Comparison of ENCODE assay signal across 1 cellular context in the genomic region with DNA sequence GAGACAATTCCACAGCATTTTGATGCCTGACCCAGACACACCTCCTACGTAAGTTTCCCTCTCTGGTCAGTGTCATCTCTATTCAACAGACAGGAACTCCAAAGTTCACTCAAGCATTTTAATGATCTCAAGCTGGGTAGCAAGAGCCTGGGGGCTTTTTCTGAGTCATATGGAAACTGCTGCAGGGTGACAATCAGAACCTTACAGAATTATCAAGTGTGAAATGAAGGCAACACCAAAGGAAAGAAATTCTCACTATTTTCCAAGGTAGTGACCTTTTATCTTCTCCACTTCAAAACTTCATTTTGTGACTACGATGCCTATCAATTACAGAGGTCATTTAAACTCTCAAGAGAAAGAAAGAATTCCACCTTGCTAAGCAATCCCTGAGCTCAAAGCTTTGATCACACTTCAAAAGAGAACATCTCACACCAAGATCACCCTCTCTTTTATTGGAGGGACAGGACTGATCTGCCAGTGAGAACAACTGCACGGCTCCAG.
TF ChIP-seq lines count a peak whose summit lies in the region.

No MANE protein-coding gene starts in this region.

TF ChIP-seq in GM12878, 131 proteins besides CTCF, POLR2A, EP300 and RAD21 (continued from another document):
- TF ChIP-seq, protein P1, sequence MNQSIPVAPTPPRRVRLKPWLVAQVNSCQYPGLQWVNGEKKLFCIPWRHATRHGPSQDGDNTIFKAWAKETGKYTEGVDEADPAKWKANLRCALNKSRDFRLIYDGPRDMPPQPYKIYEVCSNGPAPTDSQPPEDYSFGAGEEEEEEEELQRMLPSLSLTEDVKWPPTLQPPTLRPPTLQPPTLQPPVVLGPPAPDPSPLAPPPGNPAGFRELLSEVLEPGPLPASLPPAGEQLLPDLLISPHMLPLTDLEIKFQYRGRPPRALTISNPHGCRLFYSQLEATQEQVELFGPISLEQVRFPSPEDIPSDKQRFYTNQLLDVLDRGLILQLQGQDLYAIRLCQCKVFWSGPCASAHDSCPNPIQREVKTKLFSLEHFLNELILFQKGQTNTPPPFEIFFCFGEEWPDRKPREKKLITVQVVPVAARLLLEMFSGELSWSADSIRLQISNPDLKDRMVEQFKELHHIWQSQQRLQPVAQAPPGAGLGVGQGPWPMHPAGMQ (IDR thresholded peaks at IDR 0.05; ENCODE audit: borderline replicate concordance) = no peak
- TF ChIP-seq, protein P2, sequence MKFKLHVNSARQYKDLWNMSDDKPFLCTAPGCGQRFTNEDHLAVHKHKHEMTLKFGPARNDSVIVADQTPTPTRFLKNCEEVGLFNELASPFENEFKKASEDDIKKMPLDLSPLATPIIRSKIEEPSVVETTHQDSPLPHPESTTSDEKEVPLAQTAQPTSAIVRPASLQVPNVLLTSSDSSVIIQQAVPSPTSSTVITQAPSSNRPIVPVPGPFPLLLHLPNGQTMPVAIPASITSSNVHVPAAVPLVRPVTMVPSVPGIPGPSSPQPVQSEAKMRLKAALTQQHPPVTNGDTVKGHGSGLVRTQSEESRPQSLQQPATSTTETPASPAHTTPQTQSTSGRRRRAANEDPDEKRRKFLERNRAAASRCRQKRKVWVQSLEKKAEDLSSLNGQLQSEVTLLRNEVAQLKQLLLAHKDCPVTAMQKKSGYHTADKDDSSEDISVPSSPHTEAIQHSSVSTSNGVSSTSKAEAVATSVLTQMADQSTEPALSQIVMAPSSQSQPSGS (IDR thresholded peaks at IDR 0.05; ENCODE audit: low read length) = peak; percentile 88
- TF ChIP-seq ATF7 (IDR thresholded peaks at IDR 0.05; ENCODE audit: low read depth) (peak; percentile 86), JUNB (IDR thresholded peaks at IDR 0.05) (peak; percentile 98), PAX5 (IDR thresholded peaks at IDR 0.05; ENCODE audit: borderline replicate concordance, low read depth, low read length) (peak; percentile 86), MTA3 (IDR thresholded peaks at IDR 0.05; ENCODE audit: borderline replicate concordance, low read length) (peak; percentile 90), ZZZ3 (IDR thresholded peaks at IDR 0.05; ENCODE audit: control insufficient read depth, insufficient read length, low read depth) (no peak), NFIC (IDR thresholded peaks at IDR 0.05; ENCODE audit: low read depth, low read length) (peak; percentile 92), CBX5 (IDR thresholded peaks at IDR 0.05; ENCODE audit: low read depth) (peak; percentile 81; the same call in 1 of the 2 replicates), MXI1 (IDR thresholded peaks at IDR 0.05; ENCODE audit: low read depth, low read length) (peak; percentile 69), PML (IDR thresholded peaks at IDR 0.05; ENCODE audit: low read length) (0 out of 2 replicates have a peak, but pooled peaks have one; percentile 61), PAX8 (IDR thresholded peaks at IDR 0.05) (no peak), GATAD2B (conservative IDR thresholded peaks at IDR 0.05; ENCODE audit: low read depth) (peak; percentile 89), CREM (IDR thresholded peaks at IDR 0.05; ENCODE audit: low read depth) (peak; percentile 80), SPI1 (IDR thresholded peaks at IDR 0.05; ENCODE audit: borderline replicate concordance, insufficient read depth, low read depth, low read length) (peak; percentile 68; the same call in 1 of the 2 replicates), ZNF217 (IDR thresholded peaks at IDR 0.05) (peak; percentile 97), BACH1 (IDR thresholded peaks at IDR 0.05; ENCODE audit: borderline replicate concordance) (peak; percentile 92; the same call in 1 of the 2 replicates), NR2F1 (conservative IDR thresholded peaks at IDR 0.05) (peak; percentile 93), TCF12 (IDR thresholded peaks at IDR 0.05; ENCODE audit: low read depth, low read length) (peak; percentile 62; the same call in 1 of the 2 replicates), TBL1XR1 (IDR thresholded peaks at IDR 0.05; ENCODE audit: low read depth, low read length) (peak; percentile 73; the same call in 1 of the 2 replicates), POU2F2 (IDR thresholded peaks at IDR 0.05; ENCODE audit: borderline replicate concordance, low read depth, low read length) (peak; percentile 81; the same call in 1 of the 3 replicates), ZBED1 (IDR thresholded peaks at IDR 0.05; ENCODE audit: borderline replicate concordance) (peak; percentile 65; the same call in 1 of the 2 replicates), YBX1 (IDR thresholded peaks at IDR 0.05) (no peak), MEF2B (IDR thresholded peaks at IDR 0.05; ENCODE audit: partially characterized antibody, poor library complexity, severe bottlenecking) (peak; percentile 69), KLF5 (IDR thresholded peaks at IDR 0.05; ENCODE audit: partially characterized antibody) (no peak), IKZF2 (IDR thresholded peaks at IDR 0.05) (peak; percentile 98 to 99), NBN (IDR thresholded peaks at IDR 0.05) (peak; percentile 47; the same call in 1 of the 2 replicates), EED (IDR thresholded peaks at IDR 0.05; ENCODE audit: low read depth) (peak; percentile 88), RCOR1 (conservative IDR thresholded peaks at IDR 0.05; ENCODE audit: low read depth, low read length) (peak; percentile 86; the same call in 1 of the 2 replicates), SIN3A (IDR thresholded peaks at IDR 0.05; ENCODE audit: low read depth, low read length) (no peak), RAD51 (IDR thresholded peaks at IDR 0.05) (0 out of 2 replicates have a peak, but pooled peaks have one; percentile 7), EGR1 (IDR thresholded peaks at IDR 0.05; ENCODE audit: borderline replicate concordance in 1 of 2, low read depth in 2 of 2, low read length in 2 of 2) (no peak), ETV6 (conservative IDR thresholded peaks at IDR 0.05 in 1 of 2, IDR thresholded peaks at IDR 0.05 in 1 of 2; ENCODE audit: borderline replicate concordance in 1 of 2, low read depth in 1 of 2) (peak in 1 of 2 experiments; percentile 55; a peak in 1 of 4 replicates), FOXM1 (IDR thresholded peaks at IDR 0.05; ENCODE audit: low read depth, low read length) (peak; percentile 91), IKZF1 (conservative IDR thresholded peaks at IDR 0.05) (peak; percentile 99), CHD2 (IDR thresholded peaks at IDR 0.05; ENCODE audit: borderline replicate concordance, low read depth, low read length) (peak; percentile 49; the same call in 1 of the 2 replicates), RUNX3 (IDR thresholded peaks at IDR 0.05; ENCODE audit: low read length) (peak; percentile 79), BCL11A (IDR thresholded peaks at IDR 0.05; ENCODE audit: low read depth, low read length) (peak; percentile 98), TCF7 (IDR thresholded peaks at IDR 0.05; ENCODE audit: borderline replicate concordance) (peak; percentile 59; the same call in 1 of the 2 replicates), GABPA (IDR thresholded peaks at IDR 0.05; ENCODE audit: low read depth) (peak; percentile 42; the same call in 1 of the 2 replicates)
- TF ChIP-seq, protein P3, sequence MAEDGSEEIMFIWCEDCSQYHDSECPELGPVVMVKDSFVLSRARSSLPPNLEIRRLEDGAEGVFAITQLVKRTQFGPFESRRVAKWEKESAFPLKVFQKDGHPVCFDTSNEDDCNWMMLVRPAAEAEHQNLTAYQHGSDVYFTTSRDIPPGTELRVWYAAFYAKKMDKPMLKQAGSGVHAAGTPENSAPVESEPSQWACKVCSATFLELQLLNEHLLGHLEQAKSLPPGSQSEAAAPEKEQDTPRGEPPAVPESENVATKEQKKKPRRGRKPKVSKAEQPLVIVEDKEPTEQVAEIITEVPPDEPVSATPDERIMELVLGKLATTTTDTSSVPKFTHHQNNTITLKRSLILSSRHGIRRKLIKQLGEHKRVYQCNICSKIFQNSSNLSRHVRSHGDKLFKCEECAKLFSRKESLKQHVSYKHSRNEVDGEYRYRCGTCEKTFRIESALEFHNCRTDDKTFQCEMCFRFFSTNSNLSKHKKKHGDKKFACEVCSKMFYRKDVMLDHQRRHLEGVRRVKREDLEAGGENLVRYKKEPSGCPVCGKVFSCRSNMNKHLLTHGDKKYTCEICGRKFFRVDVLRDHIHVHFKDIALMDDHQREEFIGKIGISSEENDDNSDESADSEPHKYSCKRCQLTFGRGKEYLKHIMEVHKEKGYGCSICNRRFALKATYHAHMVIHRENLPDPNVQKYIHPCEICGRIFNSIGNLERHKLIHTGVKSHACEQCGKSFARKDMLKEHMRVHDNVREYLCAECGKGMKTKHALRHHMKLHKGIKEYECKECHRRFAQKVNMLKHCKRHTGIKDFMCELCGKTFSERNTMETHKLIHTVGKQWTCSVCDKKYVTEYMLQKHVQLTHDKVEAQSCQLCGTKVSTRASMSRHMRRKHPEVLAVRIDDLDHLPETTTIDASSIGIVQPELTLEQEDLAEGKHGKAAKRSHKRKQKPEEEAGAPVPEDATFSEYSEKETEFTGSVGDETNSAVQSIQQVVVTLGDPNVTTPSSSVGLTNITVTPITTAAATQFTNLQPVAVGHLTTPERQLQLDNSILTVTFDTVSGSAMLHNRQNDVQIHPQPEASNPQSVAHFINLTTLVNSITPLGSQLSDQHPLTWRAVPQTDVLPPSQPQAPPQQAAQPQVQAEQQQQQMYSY (CRISPR knock-in tag; IDR thresholded peaks at IDR 0.05) = no peak
- TF ChIP-seq, protein P4, sequence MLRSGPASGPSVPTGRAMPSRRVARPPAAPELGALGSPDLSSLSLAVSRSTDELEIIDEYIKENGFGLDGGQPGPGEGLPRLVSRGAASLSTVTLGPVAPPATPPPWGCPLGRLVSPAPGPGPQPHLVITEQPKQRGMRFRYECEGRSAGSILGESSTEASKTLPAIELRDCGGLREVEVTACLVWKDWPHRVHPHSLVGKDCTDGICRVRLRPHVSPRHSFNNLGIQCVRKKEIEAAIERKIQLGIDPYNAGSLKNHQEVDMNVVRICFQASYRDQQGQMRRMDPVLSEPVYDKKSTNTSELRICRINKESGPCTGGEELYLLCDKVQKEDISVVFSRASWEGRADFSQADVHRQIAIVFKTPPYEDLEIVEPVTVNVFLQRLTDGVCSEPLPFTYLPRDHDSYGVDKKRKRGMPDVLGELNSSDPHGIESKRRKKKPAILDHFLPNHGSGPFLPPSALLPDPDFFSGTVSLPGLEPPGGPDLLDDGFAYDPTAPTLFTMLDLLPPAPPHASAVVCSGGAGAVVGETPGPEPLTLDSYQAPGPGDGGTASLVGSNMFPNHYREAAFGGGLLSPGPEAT (IDR thresholded peaks at IDR 0.05; ENCODE audit: low read depth) = peak; percentile 98
- TF ChIP-seq, protein P5, sequence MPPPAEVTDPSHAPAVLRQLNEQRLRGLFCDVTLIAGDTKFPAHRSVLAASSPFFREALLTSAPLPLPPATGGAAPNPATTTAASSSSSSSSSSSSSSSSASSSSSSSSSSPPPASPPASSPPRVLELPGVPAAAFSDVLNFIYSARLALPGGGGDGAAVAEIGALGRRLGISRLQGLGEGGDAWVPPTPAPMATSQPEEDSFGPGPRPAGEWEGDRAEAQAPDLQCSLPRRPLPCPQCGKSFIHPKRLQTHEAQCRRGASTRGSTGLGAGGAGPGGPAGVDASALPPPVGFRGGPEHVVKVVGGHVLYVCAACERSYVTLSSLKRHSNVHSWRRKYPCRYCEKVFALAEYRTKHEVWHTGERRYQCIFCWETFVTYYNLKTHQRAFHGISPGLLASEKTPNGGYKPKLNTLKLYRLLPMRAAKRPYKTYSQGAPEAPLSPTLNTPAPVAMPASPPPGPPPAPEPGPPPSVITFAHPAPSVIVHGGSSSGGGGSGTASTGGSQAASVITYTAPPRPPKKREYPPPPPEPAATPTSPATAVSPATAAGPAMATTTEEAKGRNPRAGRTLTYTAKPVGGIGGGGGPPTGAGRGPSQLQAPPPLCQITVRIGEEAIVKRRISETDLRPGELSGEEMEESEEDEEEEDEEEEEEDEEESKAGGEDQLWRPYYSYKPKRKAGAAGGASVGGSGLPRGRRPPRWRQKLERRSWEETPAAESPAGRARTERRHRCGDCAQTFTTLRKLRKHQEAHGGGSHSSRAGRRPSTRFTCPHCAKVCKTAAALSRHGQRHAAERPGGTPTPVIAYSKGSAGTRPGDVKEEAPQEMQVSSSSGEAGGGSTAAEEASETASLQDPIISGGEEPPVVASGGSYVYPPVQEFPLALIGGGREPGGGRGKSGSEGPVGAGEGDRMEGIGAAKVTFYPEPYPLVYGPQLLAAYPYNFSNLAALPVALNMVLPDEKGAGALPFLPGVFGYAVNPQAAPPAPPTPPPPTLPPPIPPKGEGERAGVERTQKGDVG (CRISPR knock-in tag; IDR thresholded peaks at IDR 0.05) = no peak
- TF ChIP-seq, protein P6, sequence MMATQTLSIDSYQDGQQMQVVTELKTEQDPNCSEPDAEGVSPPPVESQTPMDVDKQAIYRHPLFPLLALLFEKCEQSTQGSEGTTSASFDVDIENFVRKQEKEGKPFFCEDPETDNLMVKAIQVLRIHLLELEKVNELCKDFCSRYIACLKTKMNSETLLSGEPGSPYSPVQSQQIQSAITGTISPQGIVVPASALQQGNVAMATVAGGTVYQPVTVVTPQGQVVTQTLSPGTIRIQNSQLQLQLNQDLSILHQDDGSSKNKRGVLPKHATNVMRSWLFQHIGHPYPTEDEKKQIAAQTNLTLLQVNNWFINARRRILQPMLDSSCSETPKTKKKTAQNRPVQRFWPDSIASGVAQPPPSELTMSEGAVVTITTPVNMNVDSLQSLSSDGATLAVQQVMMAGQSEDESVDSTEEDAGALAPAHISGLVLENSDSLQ (IDR thresholded peaks at IDR 0.05) = peak; percentile 78
- TF ChIP-seq, protein P7, sequence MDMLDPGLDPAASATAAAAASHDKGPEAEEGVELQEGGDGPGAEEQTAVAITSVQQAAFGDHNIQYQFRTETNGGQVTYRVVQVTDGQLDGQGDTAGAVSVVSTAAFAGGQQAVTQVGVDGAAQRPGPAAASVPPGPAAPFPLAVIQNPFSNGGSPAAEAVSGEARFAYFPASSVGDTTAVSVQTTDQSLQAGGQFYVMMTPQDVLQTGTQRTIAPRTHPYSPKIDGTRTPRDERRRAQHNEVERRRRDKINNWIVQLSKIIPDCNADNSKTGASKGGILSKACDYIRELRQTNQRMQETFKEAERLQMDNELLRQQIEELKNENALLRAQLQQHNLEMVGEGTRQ (IDR thresholded peaks at IDR 0.05; ENCODE audit: borderline replicate concordance, low read depth, low read length) = no peak
- TF ChIP-seq, protein P8, sequence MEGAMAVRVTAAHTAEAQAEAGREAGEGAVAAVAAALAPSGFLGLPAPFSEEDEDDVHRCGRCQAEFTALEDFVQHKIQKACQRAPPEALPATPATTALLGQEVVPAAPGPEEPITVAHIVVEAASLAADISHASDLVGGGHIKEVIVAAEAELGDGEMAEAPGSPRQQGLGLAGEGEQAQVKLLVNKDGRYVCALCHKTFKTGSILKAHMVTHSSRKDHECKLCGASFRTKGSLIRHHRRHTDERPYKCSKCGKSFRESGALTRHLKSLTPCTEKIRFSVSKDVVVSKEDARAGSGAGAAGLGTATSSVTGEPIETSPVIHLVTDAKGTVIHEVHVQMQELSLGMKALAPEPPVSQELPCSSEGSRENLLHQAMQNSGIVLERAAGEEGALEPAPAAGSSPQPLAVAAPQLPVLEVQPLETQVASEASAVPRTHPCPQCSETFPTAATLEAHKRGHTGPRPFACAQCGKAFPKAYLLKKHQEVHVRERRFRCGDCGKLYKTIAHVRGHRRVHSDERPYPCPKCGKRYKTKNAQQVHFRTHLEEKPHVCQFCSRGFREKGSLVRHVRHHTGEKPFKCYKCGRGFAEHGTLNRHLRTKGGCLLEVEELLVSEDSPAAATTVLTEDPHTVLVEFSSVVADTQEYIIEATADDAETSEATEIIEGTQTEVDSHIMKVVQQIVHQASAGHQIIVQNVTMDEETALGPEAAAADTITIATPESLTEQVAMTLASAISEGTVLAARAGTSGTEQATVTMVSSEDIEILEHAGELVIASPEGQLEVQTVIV (IDR thresholded peaks at IDR 0.05; ENCODE audit: borderline replicate concordance, partially characterized antibody) = no peak
